Comparison of ENCODE assay signal across 19 cellular contexts in the genomic region with DNA sequence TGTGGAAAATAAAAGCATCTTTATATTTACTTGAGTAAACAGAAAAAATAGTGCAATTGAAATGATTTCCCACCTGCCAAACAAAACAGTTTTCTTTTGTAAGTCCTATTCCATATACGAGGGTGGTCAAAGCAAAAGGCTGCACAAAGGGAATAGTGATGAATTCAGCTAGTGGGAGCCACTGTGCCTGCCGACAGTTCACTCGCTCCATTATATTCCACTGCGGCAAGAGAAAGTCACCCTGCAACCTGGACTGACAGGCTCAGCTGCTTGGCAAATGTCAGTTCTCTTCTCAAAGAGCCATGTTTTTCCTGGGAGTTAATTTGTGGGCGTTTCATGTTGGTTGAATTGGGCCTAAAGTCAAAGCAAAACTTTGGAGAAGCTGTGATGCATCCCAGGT.
"Had no signal": no experiment of that assay in that cellular context is flagged by ENCODE, and none has a peak within 500 bp of the region (broad histone marks: within the 10 kb centered on the region; RNA-seq: fewer than 3 reads in every experiment).

No MANE protein-coding gene starts in this region.

- H3K4me1 Mint-ChIP-seq: activated CD4-positive, alpha-beta T cell treated with anti-CD3 and anti-CD28 coated beads, Interleukin-2, amount 10 ng/mL, durations not matched to agents 7 days and 5 days; activated CD8-positive, alpha-beta memory T cell treated with anti-CD3 and anti-CD28 coated beads, Interleukin-2, amount 10 ng/mL, durations not matched to agents 7 days and 5 days; activated naive CD4-positive, alpha-beta T cell treated with anti-CD3 and anti-CD28 coated beads, Interleukin-2, amount 50 U/mL, for 24 hours; naive B cell had no signal

- H3K9me3 ChIP-seq: esophagus muscularis mucosa, tibial artery had no signal

- H3K27me3 Mint-ChIP-seq: activated CD4-positive, alpha-beta T cell treated with anti-CD3 and anti-CD28 coated beads, Interleukin-2, amount 10 ng/mL, durations not matched to agents 7 days and 5 days; activated CD8-positive, alpha-beta T cell treated with anti-CD3 and anti-CD28 coated beads for 36 hours; activated naive CD4-positive, alpha-beta T cell treated with anti-CD3 and anti-CD28 coated beads, Interleukin-2, amount 50 U/mL, for 24 hours; brain; dendritic cell treated with granulocyte-macrophage colony-stimulating factor and Interleukin-4, amounts not matched to agents 40 ng/mL and 50 ng/mL, for 4 days; naive B cell had no signal

- DNase-seq: activated CD4-positive, alpha-beta T cell treated with anti-CD3 and anti-CD28 coated beads, Interleukin-2, amount 10 ng/mL, durations not matched to agents 7 days and 5 days; activated CD8-positive, alpha-beta memory T cell treated with anti-CD3 and anti-CD28 coated beads, Interleukin-2, amount 10 ng/mL, durations not matched to agents 7 days and 5 days; activated CD8-positive, alpha-beta T cell treated with anti-CD3 and anti-CD28 coated beads for 36 hours; activated gamma-delta T cell treated with Interleukin-2 at 50 U/mL for 16 hours; activated T-cell treated with anti-CD3 and anti-CD28 coated beads for 4 hours; effector CD8-positive, alpha-beta T cell; left ventricle myocardium superior; naive B cell; occipital lobe; stimulated activated CD4-positive, alpha-beta T cell treated with anti-CD3 and anti-CD28 coated beads, Interleukin-2, amount 100 ng/mL, for 48 hours; stimulated activated CD8-positive, alpha-beta memory T cell treated with anti-CD3 and anti-CD28 coated beads, Interleukin-4, amount 100 ng/mL, for 48 hours; stimulated activated naive CD4-positive, alpha-beta T cell; tibial artery had no signal

- ATAC-seq: activated CD8-positive, alpha-beta memory T cell treated with anti-CD3 and anti-CD28 coated beads, Interleukin-2, amount 10 ng/mL, durations not matched to agents 7 days and 5 days; activated CD8-positive, alpha-beta T cell treated with anti-CD3 and anti-CD28 coated beads for 36 hours; left ventricle myocardium superior; sciatic nerve had no signal

- H3K36me3 ChIP-seq: esophagus muscularis mucosa, tibial artery had no signal

- H3K36me3 Mint-ChIP-seq: activated CD8-positive, alpha-beta memory T cell treated with anti-CD3 and anti-CD28 coated beads, Interleukin-2, amount 10 ng/mL, durations not matched to agents 7 days and 5 days; activated naive CD4-positive, alpha-beta T cell treated with anti-CD3 and anti-CD28 coated beads, Interleukin-2, amount 50 U/mL, for 24 hours; brain; naive B cell had no signal

- H3K27ac Mint-ChIP-seq: activated CD4-positive, alpha-beta T cell treated with anti-CD3 and anti-CD28 coated beads, Interleukin-2, amount 10 ng/mL, durations not matched to agents 7 days and 5 days; activated CD8-positive, alpha-beta memory T cell treated with anti-CD3 and anti-CD28 coated beads, Interleukin-2, amount 10 ng/mL, durations not matched to agents 7 days and 5 days; activated CD8-positive, alpha-beta T cell treated with anti-CD3 and anti-CD28 coated beads for 36 hours; activated naive CD4-positive, alpha-beta T cell treated with anti-CD3 and anti-CD28 coated beads, Interleukin-2, amount 50 U/mL, for 24 hours; activated T-helper 1 cell treated with anti-CD3 and anti-CD28 coated beads, Interleukin-12 subunit alpha, Interleukin-12 subunit beta, Interleukin-2, Interleukin-4 antibody, amounts not matched to agents 30 ng/mL and 10 ng/mL and 1 ng/mL, durations not matched to agents 14 hours and 24 hours and 36 hours; dendritic cell treated with granulocyte-macrophage colony-stimulating factor and Interleukin-4, amounts not matched to agents 40 ng/mL and 50 ng/mL, for 4 days; naive B cell had no signal

- H3K4me3 ChIP-seq: esophagus muscularis mucosa, tibial artery had no signal

- H3K4me3 Mint-ChIP-seq: activated CD4-positive, alpha-beta T cell treated with anti-CD3 and anti-CD28 coated beads, Interleukin-2, amount 10 ng/mL, durations not matched to agents 7 days and 5 days; activated CD8-positive, alpha-beta memory T cell treated with anti-CD3 and anti-CD28 coated beads, Interleukin-2, amount 10 ng/mL, durations not matched to agents 7 days and 5 days; activated CD8-positive, alpha-beta T cell treated with anti-CD3 and anti-CD28 coated beads for 36 hours; activated naive CD4-positive, alpha-beta T cell treated with anti-CD3 and anti-CD28 coated beads, Interleukin-2, amount 50 U/mL, for 24 hours; activated T-helper 1 cell treated with anti-CD3 and anti-CD28 coated beads, Interleukin-12 subunit alpha, Interleukin-12 subunit beta, Interleukin-2, Interleukin-4 antibody, amounts not matched to agents 30 ng/mL and 10 ng/mL and 1 ng/mL, durations not matched to agents 14 hours and 24 hours and 36 hours; brain; dendritic cell treated with granulocyte-macrophage colony-stimulating factor and Interleukin-4, amounts not matched to agents 40 ng/mL and 50 ng/mL, for 4 days; naive B cell had no signal

- H3K4me1 ChIP-seq: esophagus muscularis mucosa, tibial artery had no signal

- H3K27me3 ChIP-seq: esophagus muscularis mucosa, tibial artery had no signal

- H3K27ac ChIP-seq: esophagus muscularis mucosa, tibial artery had no signal

- H3K9me3 Mint-ChIP-seq: activated CD4-positive, alpha-beta T cell treated with anti-CD3 and anti-CD28 coated beads, Interleukin-2, amount 10 ng/mL, durations not matched to agents 7 days and 5 days; activated CD8-positive, alpha-beta T cell treated with anti-CD3 and anti-CD28 coated beads for 36 hours; activated naive CD4-positive, alpha-beta T cell treated with anti-CD3 and anti-CD28 coated beads, Interleukin-2, amount 50 U/mL, for 24 hours; activated T-helper 1 cell treated with anti-CD3 and anti-CD28 coated beads, Interleukin-12 subunit alpha, Interleukin-12 subunit beta, Interleukin-2, Interleukin-4 antibody, amounts not matched to agents 30 ng/mL and 10 ng/mL and 1 ng/mL, durations not matched to agents 14 hours and 24 hours and 36 hours; dendritic cell treated with granulocyte-macrophage colony-stimulating factor and Interleukin-4, amounts not matched to agents 40 ng/mL and 50 ng/mL, for 4 days had no signal
